8 cellular contexts compared by ENCODE assay signal in the genomic region with DNA sequence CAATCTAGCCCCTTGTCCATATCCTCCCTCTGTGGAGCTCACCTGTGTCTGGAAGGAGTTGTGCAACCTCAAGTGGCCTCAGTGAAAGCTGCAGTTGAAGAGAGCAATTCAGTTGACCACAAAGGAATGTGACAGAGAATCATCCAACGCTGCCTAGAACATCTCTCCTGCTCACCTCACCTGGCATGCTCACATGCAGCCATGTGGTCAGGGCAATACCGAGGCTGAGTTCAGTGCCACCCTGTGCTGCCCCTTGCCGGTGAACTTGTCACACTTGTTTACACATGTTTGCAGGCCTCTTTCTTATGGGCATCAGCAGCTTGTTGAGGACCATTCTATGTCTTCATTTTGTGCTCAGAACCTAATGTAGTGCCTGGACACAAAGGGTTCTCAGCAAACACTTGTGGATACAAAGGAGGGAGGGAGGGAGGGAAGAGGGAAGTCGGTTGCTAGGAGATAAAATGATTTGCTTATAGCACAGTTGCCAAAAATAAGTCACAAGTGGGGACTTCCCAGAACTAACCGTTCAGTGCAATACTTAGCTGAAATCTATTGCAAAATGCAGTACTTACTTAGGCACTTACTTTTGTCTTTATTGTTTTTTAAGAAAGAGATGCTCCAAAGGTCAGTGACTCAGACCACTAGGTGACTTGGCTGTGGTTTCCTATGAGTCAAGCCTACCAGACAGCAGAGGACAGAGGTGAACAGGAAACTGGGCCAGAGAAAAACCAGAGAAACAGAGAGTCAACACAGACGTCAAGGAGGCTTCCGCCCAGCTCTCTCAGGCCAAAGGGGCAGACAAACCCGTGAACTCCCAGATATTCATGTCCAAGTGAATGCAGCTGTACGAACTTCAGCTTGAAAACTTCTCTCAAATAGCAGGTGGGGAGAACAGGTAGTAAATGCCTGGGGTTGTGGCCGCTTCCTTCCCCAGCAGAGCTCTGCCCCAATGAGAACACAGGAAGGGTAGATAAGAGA.
DNase-seq lines count a peak whose midpoint lies in the region; ATAC-seq, FAIRE-seq and TF ChIP-seq lines count a peak whose summit lies in the region.

No MANE protein-coding gene starts in this region.

- peaks cover 0 to 6% (median 1%) of the 10 kb centered on the region in 7 donors for H3K9me3 Mint-ChIP-seq in CD14-positive monocyte
- peaks cover 14% of the 10 kb centered on the region for H3K9me3 Mint-ChIP-seq in stimulated activated naive CD8-positive, alpha-beta T cell treated with anti-CD3 and anti-CD28 coated beads, Interleukin-15, Interleukin-2, amounts not matched to agents 100 ng/mL and 50 ng/mL, for 24 hours

- H3K79me2 ChIP-seq in GM12878 (ENCODE audit: control insufficient read depth, insufficient read depth, low read length), result no peaks in the 10 kb centered on the region

- in situ Hi-C loops in GM12878 (cut with MboI), result no loop called here

- 1% methylated on average over 10 of the region's 10 CpGs for WGBS in GM12878 (ENCODE audit: insufficient coverage, insufficient replicate concordance, low lambda C conversion rate, missing lambda C conversion rate)

- H3K27me3 ChIP-seq in GM12878 (replicated peaks in 1 of 2; ENCODE audit: control insufficient read depth in 2 of 2, insufficient read depth in 2 of 2, low read length in 1 of 2), result no peaks in the 10 kb centered on the region

- SMC1A ChIA-PET in GM12878 (lab: Charles Lee; ENCODE audit: uncharacterized antibody, unreplicated experiment), result interaction anchor here (0.6 to 2.4 kb wide), 14 partner anchors 10 to 415 kb away, joined by 3 to 22 read pairs (median 3); no protein-coding TSS in a partner anchor

- TF ChIP-seq RAD21 in GM12878 (IDR thresholded peaks at IDR 0.05; ENCODE audit: insufficient read depth, low read depth, low read length), result peak; percentile 72

- peak overlapping the region; percentile 63 to 81 for H3K4me3 Mint-ChIP-seq in CD14-positive monocyte
- H3K4me3 Mint-ChIP-seq in stimulated activated naive CD8-positive, alpha-beta T cell treated with anti-CD3 and anti-CD28 coated beads, Interleukin-15, Interleukin-2, amounts not matched to agents 100 ng/mL and 50 ng/mL, for 24 hours, result peak overlapping the region; percentile 66

- peak overlapping the region; percentile 78 for H3K27ac ChIP-seq in GM12878 (ENCODE audit: control insufficient read depth, insufficient read depth)

- H2AFZ ChIP-seq in GM12878 (ENCODE audit: control insufficient read depth, low read depth, low read length), result peak overlapping the region; percentile 78

- intact Hi-C loops in CD14-positive monocyte (cut with micrococcal nuclease), result loop anchor here (2.0 to 10.0 kb wide), 4 partner anchors 49 to 233 kb away; partner anchors contain the start of gene CTNNB1 (in 1 of the 2)
- intact Hi-C loops in GM12878 (cut with micrococcal nuclease; ENCODE audit: unreplicated experiment), result loop anchor here (1.0 to 10.0 kb wide), 5 partner anchors 189 to 787 kb away; no protein-coding TSS in a partner anchor

- TF ChIP-seq CTCF in CD14-positive monocyte (IDR thresholded peaks at IDR 0.05), result no peak
- TF ChIP-seq CTCF in GM12878 (IDR thresholded peaks at IDR 0.05 in 2 of 3, conservative IDR thresholded peaks at IDR 0.05 in 1 of 3; ENCODE audit: control insufficient read depth in 2 of 3, extremely low read depth in 1 of 3, insufficient read depth in 1 of 3, low read depth in 3 of 3, low read length in 3 of 3), result peak; percentile 18 to 37 (median 36); a peak in 4 of 6 replicates

- no peaks in the 10 kb centered on the region; a peak in 1 of 4 replicates for H3K36me3 ChIP-seq in GM12878 (ENCODE audit: control insufficient read depth in 2 of 2, insufficient read depth in 2 of 2, low read length in 1 of 2)

- H3K4me3 ChIP-seq in GM12878, result no peak overlapping the region

- 0 out of 2 replicates have a peak, but pooled peaks have one; percentile 18 for TF ChIP-seq POLR2A in GM12878 (IDR thresholded peaks at IDR 0.05; ENCODE audit: low read depth, low read length)

- RAD21 ChIA-PET in GM12878 (lab: Charles Lee; ENCODE audit: unreplicated experiment), result interaction anchor here (0.7 to 2.0 kb wide), 14 partner anchors 9 to 394 kb away, joined by 3 to 11 read pairs (median 4); no protein-coding TSS in a partner anchor

- no peaks in the 10 kb centered on the region for H3K9me3 ChIP-seq in GM12878 (replicated peaks; ENCODE audit: control insufficient read depth, insufficient read depth, low read length)

- peak overlapping the region; percentile 39; the same call in 1 of the 2 replicates for H3K9ac ChIP-seq in GM12878 (ENCODE audit: control insufficient read depth, insufficient read depth, low read length)

- ATAC-seq in GM18907 (IDR thresholded peaks at IDR 0.05; ENCODE audit: unreplicated experiment), result peak; percentile 96
- peak; percentile 98 for ATAC-seq in HG03097 (IDR thresholded peaks at IDR 0.05; ENCODE audit: low FRiP score, unreplicated experiment)
- peak; percentile 94 for ATAC-seq in GM12878

- peaks cover 2 to 6% of the 10 kb centered on the region in 2 donors for H3K36me3 Mint-ChIP-seq in CD14-positive monocyte
- peaks cover 6% of the 10 kb centered on the region for H3K36me3 Mint-ChIP-seq in stimulated activated naive CD8-positive, alpha-beta T cell treated with anti-CD3 and anti-CD28 coated beads, Interleukin-15, Interleukin-2, amounts not matched to agents 100 ng/mL and 50 ng/mL, for 24 hours (ENCODE audit: low read depth)

- H3K4me1 Mint-ChIP-seq in CD14-positive monocyte, result peaks cover 35% of the 10 kb centered on the region
- peaks cover 65% of the 10 kb centered on the region for H3K4me1 Mint-ChIP-seq in stimulated activated naive CD8-positive, alpha-beta T cell treated with anti-CD3 and anti-CD28 coated beads, Interleukin-15, Interleukin-2, amounts not matched to agents 100 ng/mL and 50 ng/mL, for 24 hours (ENCODE audit: low read depth)

- TF ChIP-seq EP300 in GM12878 (IDR thresholded peaks at IDR 0.05; ENCODE audit: borderline replicate concordance in 1 of 2, control insufficient read depth in 1 of 2, low read depth in 2 of 2, low read length in 2 of 2), result peak; percentile 89 to 90; a peak in 2 of 4 replicates

- H3K4me2 ChIP-seq in GM12878 (ENCODE audit: control insufficient read depth, insufficient read depth), result peak overlapping the region; percentile 82

- peak; percentile 93 for FAIRE-seq in GM12878 (lab: Jason Lieb, UNC)

- DNase-seq in CD14-positive monocyte (ENCODE audit: low spot score), result peak; percentile 94
- peak; percentile 66 for DNase-seq in NCI-H748 (lab: John Stamatoyannopoulos, UW; ENCODE audit: unreplicated experiment)
- DNase-seq in GM12878 (ENCODE audit: low read depth, low spot score), result peak; percentile 93
- DNase-seq in kidney tubule cell (ENCODE audit: low spot score), result peak; percentile 100
- no peak for DNase-seq in NCI-H446 (lab: John Stamatoyannopoulos, UW)

- no peaks in the 10 kb centered on the region for H4K20me1 ChIP-seq in GM12878 (ENCODE audit: control insufficient read depth, insufficient read depth)

- POLR2A ChIA-PET in GM12878 (lab: Charles Lee), result interaction anchor here (1.5 kb wide), 1 partner anchor 518 kb away, joined by 3 read pairs; no protein-coding TSS in a partner anchor

- TSS peak; percentile 89 for BruUV-seq in GM12878 (replicated peaks; lab: Mats Ljungman, UMichigan)

- peaks cover 31% of the 10 kb centered on the region for H3K4me1 ChIP-seq in GM12878 (ENCODE audit: control insufficient read depth, insufficient read depth, low read length)

- peak overlapping the region; percentile 96 to 100 (median 99) for H3K27ac Mint-ChIP-seq in CD14-positive monocyte
- H3K27ac Mint-ChIP-seq in stimulated activated naive CD8-positive, alpha-beta T cell treated with anti-CD3 and anti-CD28 coated beads, Interleukin-15, Interleukin-2, amounts not matched to agents 100 ng/mL and 50 ng/mL, for 24 hours, result peak overlapping the region; percentile 93

- CTCF ChIA-PET in GM12878 (lab: Yijun Ruan, JAX), result interaction anchor here (0.9 to 2.7 kb wide), 11 partner anchors 10 to 661 kb away, joined by 3 to 13 read pairs (median 4); no protein-coding TSS in a partner anchor

- H3K27me3 Mint-ChIP-seq in CD14-positive monocyte (ENCODE audit: low read depth in 3 of 3), result peaks cover 0 to 8% (median 3%) of the 10 kb centered on the region in 3 donors
- peaks cover 27% of the 10 kb centered on the region for H3K27me3 Mint-ChIP-seq in stimulated activated naive CD8-positive, alpha-beta T cell treated with anti-CD3 and anti-CD28 coated beads, Interleukin-15, Interleukin-2, amounts not matched to agents 100 ng/mL and 50 ng/mL, for 24 hours

TF ChIP-seq in GM12878, 131 proteins besides CTCF, POLR2A, EP300 and RAD21 (continues in another document):
- TF ChIP-seq IKZF1 (conservative IDR thresholded peaks at IDR 0.05) (peak; percentile 64), STAT3 (IDR thresholded peaks at IDR 0.05; ENCODE audit: low read depth, low read length) (no peak; the same call in 1 of the 2 replicates), PAX8 (IDR thresholded peaks at IDR 0.05) (no peak), CREM (IDR thresholded peaks at IDR 0.05; ENCODE audit: low read depth) (peak; percentile 83), EED (IDR thresholded peaks at IDR 0.05; ENCODE audit: low read depth) (peak; percentile 55), FOXK2 (IDR thresholded peaks at IDR 0.05) (peak; percentile 61; the same call in 1 of the 2 replicates), MTA3 (IDR thresholded peaks at IDR 0.05; ENCODE audit: borderline replicate concordance, low read length) (no peak; the same call in 1 of the 2 replicates), CBX3 (IDR thresholded peaks at IDR 0.05; ENCODE audit: borderline replicate concordance, low read depth) (no peak), MEF2A (IDR thresholded peaks at IDR 0.05; ENCODE audit: insufficient read depth, low read depth, low read length) (peak; percentile 98), ZBED1 (IDR thresholded peaks at IDR 0.05; ENCODE audit: borderline replicate concordance) (no peak), SIX5 (IDR thresholded peaks at IDR 0.05; ENCODE audit: low read depth, low read length, severe bottlenecking) (peak; percentile 11), POU2F2 (IDR thresholded peaks at IDR 0.05; ENCODE audit: borderline replicate concordance, low read depth, low read length) (peak; percentile 43; the same call in 2 of the 3 replicates), ZNF274 (IDR thresholded peaks at IDR 0.05; ENCODE audit: insufficient read depth, insufficient read length) (no peak), RELA (IDR thresholded peaks at IDR 0.05; ENCODE audit: borderline replicate concordance, partially characterized antibody) (peak; percentile 57), NBN (IDR thresholded peaks at IDR 0.05) (peak; percentile 49; the same call in 1 of the 2 replicates), NFYA (IDR thresholded peaks at IDR 0.05; ENCODE audit: borderline replicate concordance, low read depth, low read length) (no peak), BMI1 (IDR thresholded peaks at IDR 0.05; ENCODE audit: borderline replicate concordance) (peak; percentile 77)

Comparison
In these comparisons a context has a peak if more than half of its experiments do, and no peak if none do; other contexts are left out.
1. DNase-seq: peak in CD14-positive monocyte (single experiment), NCI-H748 (single experiment), GM12878 (single experiment) and kidney tubule cell (single experiment); none in NCI-H446 (0 of 2).
2. Peak in every context shown above with its lines, with median percentiles within 50 percentile points of each other: ATAC-seq.